1 cellular context compared by ENCODE assay signal in the genomic region with DNA sequence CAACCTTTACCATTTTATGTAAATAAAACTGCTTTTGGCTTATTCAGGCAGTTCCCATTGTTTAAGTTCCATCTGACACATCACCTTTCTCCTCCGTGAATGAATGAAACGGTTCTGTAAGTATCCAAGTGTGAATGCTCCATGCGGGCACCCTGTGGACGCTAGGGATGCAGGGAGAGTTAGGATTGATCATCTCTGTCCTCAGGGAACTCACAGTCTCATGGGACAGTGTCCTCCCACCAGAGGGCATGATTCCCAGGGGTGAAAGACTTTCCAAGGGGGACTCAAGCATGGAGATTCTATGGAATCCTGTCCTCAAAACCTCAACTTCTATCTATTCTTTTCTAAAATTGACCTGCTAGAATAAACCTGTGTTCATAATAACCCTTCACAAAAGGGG.
TF ChIP-seq lines count a peak whose summit lies in the region.

No MANE protein-coding gene starts in this region.

TF ChIP-seq in HepG2, 621 proteins besides CTCF, POLR2A, EP300 and RAD21 (continued from another document):
- TF ChIP-seq, protein P1, sequence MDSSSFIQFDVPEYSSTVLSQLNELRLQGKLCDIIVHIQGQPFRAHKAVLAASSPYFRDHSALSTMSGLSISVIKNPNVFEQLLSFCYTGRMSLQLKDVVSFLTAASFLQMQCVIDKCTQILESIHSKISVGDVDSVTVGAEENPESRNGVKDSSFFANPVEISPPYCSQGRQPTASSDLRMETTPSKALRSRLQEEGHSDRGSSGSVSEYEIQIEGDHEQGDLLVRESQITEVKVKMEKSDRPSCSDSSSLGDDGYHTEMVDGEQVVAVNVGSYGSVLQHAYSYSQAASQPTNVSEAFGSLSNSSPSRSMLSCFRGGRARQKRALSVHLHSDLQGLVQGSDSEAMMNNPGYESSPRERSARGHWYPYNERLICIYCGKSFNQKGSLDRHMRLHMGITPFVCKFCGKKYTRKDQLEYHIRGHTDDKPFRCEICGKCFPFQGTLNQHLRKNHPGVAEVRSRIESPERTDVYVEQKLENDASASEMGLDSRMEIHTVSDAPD (CRISPR knock-in tag; IDR thresholded peaks at IDR 0.05) = no peak
- no peak for TF ChIP-seq ZNF547 (CRISPR knock-in tag; IDR thresholded peaks at IDR 0.05)
